ENCODE assay signal across 20 cellular contexts in the genomic region with DNA sequence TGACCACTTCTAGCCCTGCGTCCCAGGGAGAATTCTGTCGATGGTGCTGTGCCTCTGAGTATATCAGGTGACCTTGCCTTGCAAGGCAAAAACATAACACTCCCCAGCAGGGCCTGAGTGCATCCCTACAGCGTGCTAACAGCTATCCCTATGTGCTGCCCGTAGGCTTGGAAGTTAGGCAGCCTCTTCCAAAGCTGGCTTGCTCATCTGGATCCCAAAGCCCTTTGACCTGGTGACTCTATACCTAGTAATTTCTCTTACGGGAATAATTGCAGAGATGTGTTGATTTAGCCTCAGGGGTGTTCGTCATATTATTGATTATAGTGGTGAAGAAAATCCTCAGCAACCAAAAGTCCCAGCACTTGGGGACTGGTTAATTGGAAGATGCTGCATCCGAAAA. TPM values are rescaled to one million over a fixed set of nuclear protein-coding genes. Genes with fewer than 3 reads are reported as not detected.
"Had no signal": no experiment of that assay in that cellular context is flagged by ENCODE, and none has a peak within 500 bp of the region (broad histone marks: within the 10 kb centered on the region; RNA-seq: fewer than 3 reads in every experiment).

No MANE protein-coding gene starts in this region.

- H3K4me1 ChIP-seq: left lung had no signal

- H3K4me3 ChIP-seq: heart left ventricle, left lung, psoas muscle, upper lobe of left lung had no signal

- H3K27ac ChIP-seq: heart left ventricle, left lung, psoas muscle, upper lobe of left lung had no signal

- H3K4me3 Mint-ChIP-seq: activated T-helper 17 cell treated with anti-CD3 and anti-CD28 coated beads, Interleukin-2, amount 50 U/mL, for 72 hours; central memory CD8-positive, alpha-beta T cell; dendritic cell treated with granulocyte-macrophage colony-stimulating factor and Interleukin-4, amounts not matched to agents 40 ng/mL and 50 ng/mL, for 4 days; memory B cell; natural killer cell treated with Interleukin-12 subunit alpha and Interleukin-12 subunit beta and Interleukin-15 and Interleukin-18, amount 100 ng/mL, for 72 hours; T-helper 17 cell had no signal

- H3K27me3 Mint-ChIP-seq: activated T-helper 17 cell treated with anti-CD3 and anti-CD28 coated beads, Interleukin-2, amount 50 U/mL, for 72 hours; central memory CD8-positive, alpha-beta T cell; dendritic cell treated with granulocyte-macrophage colony-stimulating factor and Interleukin-4, amounts not matched to agents 40 ng/mL and 50 ng/mL, for 4 days; natural killer cell treated with Interleukin-12 subunit alpha and Interleukin-12 subunit beta and Interleukin-15 and Interleukin-18, amount 100 ng/mL, for 72 hours; T-helper 17 cell had no signal

- H3K27ac Mint-ChIP-seq: activated T-helper 17 cell treated with anti-CD3 and anti-CD28 coated beads, Interleukin-2, amount 50 U/mL, for 72 hours; dendritic cell treated with granulocyte-macrophage colony-stimulating factor and Interleukin-4, amounts not matched to agents 40 ng/mL and 50 ng/mL, for 4 days; memory B cell; natural killer cell treated with Interleukin-12 subunit alpha and Interleukin-12 subunit beta and Interleukin-15 and Interleukin-18, amount 100 ng/mL, for 72 hours; T-helper 17 cell had no signal

- ATAC-seq: activated T-helper 17 cell treated with anti-CD3 and anti-CD28 coated beads, Interleukin-2, amount 50 U/mL, for 72 hours; heart left ventricle; left lung; natural killer cell treated with Interleukin-12 subunit alpha and Interleukin-12 subunit beta and Interleukin-15 and Interleukin-18, amount 100 ng/mL, for 72 hours; psoas muscle; T-helper 17 cell had no signal

- H3K4me1 Mint-ChIP-seq: activated T-helper 17 cell treated with anti-CD3 and anti-CD28 coated beads, Interleukin-2, amount 50 U/mL, for 72 hours; memory B cell had no signal

- H3K36me3 Mint-ChIP-seq: memory B cell; natural killer cell treated with Interleukin-12 subunit alpha and Interleukin-12 subunit beta and Interleukin-15 and Interleukin-18, amount 100 ng/mL, for 72 hours had no signal

- DNase-seq: activated CD4-positive, alpha-beta T cell treated with anti-CD3 and anti-CD28 coated beads, Interleukin-2, amount 50 U/mL, for 1 hour; activated CD4-positive, CD25-positive, alpha-beta regulatory T cell; activated naive CD4-positive, alpha-beta T cell treated with anti-CD3 and anti-CD28 coated beads, Interleukin-2, amount 50 U/mL, for 16 hours; activated T-cell treated with anti-CD3 and anti-CD28 coated beads for 4 hours; foreskin melanocyte; heart left ventricle; left lung; nucleus accumbens; psoas muscle; stimulated activated CD4-positive, alpha-beta T cell treated with anti-CD3 and anti-CD28 coated beads, Interleukin-2, amount 100 ng/mL, for 48 hours; stimulated activated naive CD4-positive, alpha-beta T cell treated with Interleukin-2 at 50 U/mL for 16 hours; T-helper 17 cell; upper lobe of left lung had no signal

- H3K9me3 ChIP-seq: heart left ventricle, left lung, psoas muscle, upper lobe of left lung had no signal

- H3K27me3 ChIP-seq: heart left ventricle, left lung, upper lobe of left lung had no signal

- H3K9me3 Mint-ChIP-seq: activated T-helper 17 cell treated with anti-CD3 and anti-CD28 coated beads, Interleukin-2, amount 50 U/mL, for 72 hours; central memory CD8-positive, alpha-beta T cell; dendritic cell treated with granulocyte-macrophage colony-stimulating factor and Interleukin-4, amounts not matched to agents 40 ng/mL and 50 ng/mL, for 4 days; memory B cell; natural killer cell treated with Interleukin-12 subunit alpha and Interleukin-12 subunit beta and Interleukin-15 and Interleukin-18, amount 100 ng/mL, for 72 hours had no signal

RNA-seq across cellular contexts. Expression of gene CRYBB3, which starts 32.6 kb away (rescaled TPM):
- total RNA-seq: activated T-helper 17 cell treated with anti-CD3 and anti-CD28 coated beads, Interleukin-2, amount 50 U/mL, for 72 hours; T-helper 17 cell had no signal
- polyA plus RNA-seq: heart left ventricle had no signal

RNA-seq across cellular contexts. Expression of gene CRYBB2, which starts 52.4 kb away (rescaled TPM):
- total RNA-seq: activated CD8-positive, alpha-beta memory T cell treated with anti-CD3 and anti-CD28 coated beads for 36 hours; heart left ventricle; left lung; mucosa of gallbladder; natural killer cell treated with Interleukin-12 subunit alpha and Interleukin-12 subunit beta and Interleukin-15 and Interleukin-18, amount 100 ng/mL, for 72 hours; psoas muscle; T-helper 17 cell had no signal
- polyA plus RNA-seq: heart left ventricle had no signal
